In genomic region chr2:199979398-199979797, GRCh38 we compare ENCODE assay signal across 12 cellular contexts. TPM values are rescaled to one million over a fixed set of nuclear protein-coding genes. Genes with fewer than 3 reads are reported as not detected.
DNase-seq lines count a peak whose midpoint lies in the region; ATAC-seq and TF ChIP-seq lines count a peak whose summit lies in the region.
"Had no signal": no experiment of that assay in that cellular context is flagged by ENCODE, and none has a peak within 500 bp of the region (broad histone marks: within the 10 kb centered on the region; RNA-seq: fewer than 3 reads in every experiment).

No MANE protein-coding gene starts in this region.

- H3K27ac ChIP-seq in mesodermal cell (ENCODE audit: low read depth, low read length, severe bottlenecking) (peak overlapping the region; percentile 14), upper lobe of right lung (no peak overlapping the region)

- H3K9me3 Mint-ChIP-seq in activated T-cell treated with anti-CD3 and anti-CD28 coated beads, Interleukin-2, amount 50 U/mL, for 72 hours, result peaks cover 0 to 3% of the 10 kb centered on the region in 2 donors
- H3K9me3 Mint-ChIP-seq: activated T-helper 1 cell treated with anti-CD3 and anti-CD28 coated beads, Interleukin-12 subunit alpha, Interleukin-12 subunit beta, Interleukin-2, Interleukin-4 antibody, amounts not matched to agents 30 ng/mL and 10 ng/mL and 1 ng/mL, durations not matched to agents 14 hours and 24 hours and 36 hours; CD8-positive, alpha-beta memory T cell had no signal

- H3K36me3 ChIP-seq in endocrine pancreas (ENCODE audit: control insufficient read depth, insufficient read depth, low read length), result no peaks in the 10 kb centered on the region
- no peaks in the 10 kb centered on the region for H3K36me3 ChIP-seq in mesodermal cell (ENCODE audit: control insufficient read depth, insufficient read depth, low read length)
- no peaks in the 10 kb centered on the region for H3K36me3 ChIP-seq in upper lobe of right lung
- H3K36me3 ChIP-seq: upper lobe of left lung had no signal

- H3K27ac Mint-ChIP-seq in activated T-cell treated with anti-CD3 and anti-CD28 coated beads, Interleukin-2, amount 50 U/mL, for 72 hours, result peak overlapping the region; percentile 72

- H3K36me3 Mint-ChIP-seq in activated T-cell treated with anti-CD3 and anti-CD28 coated beads, Interleukin-2, amount 50 U/mL, for 72 hours (ENCODE audit: insufficient read depth in 2 of 2), result peaks cover 5 to 6% of the 10 kb centered on the region in 2 donors

- H3K4me3 Mint-ChIP-seq in activated T-cell treated with anti-CD3 and anti-CD28 coated beads, Interleukin-2, amount 50 U/mL, for 72 hours, result peak overlapping the region in 1 of 2 donors; percentile 79
- H3K4me3 Mint-ChIP-seq: activated T-helper 1 cell treated with anti-CD3 and anti-CD28 coated beads, Interleukin-12 subunit alpha, Interleukin-12 subunit beta, Interleukin-2, Interleukin-4 antibody, amounts not matched to agents 30 ng/mL and 10 ng/mL and 1 ng/mL, durations not matched to agents 14 hours and 24 hours and 36 hours; CD8-positive, alpha-beta memory T cell had no signal

- TF ChIP-seq CTCF in upper lobe of right lung (IDR thresholded peaks at IDR 0.05), result no peak

- H3K27me3 ChIP-seq in endocrine pancreas (ENCODE audit: control insufficient read depth, insufficient read depth, low read length) (no peaks in the 10 kb centered on the region), upper lobe of right lung (no peaks in the 10 kb centered on the region)
- H3K27me3 ChIP-seq: upper lobe of left lung had no signal

- H3K4me1 Mint-ChIP-seq in activated T-cell treated with anti-CD3 and anti-CD28 coated beads, Interleukin-2, amount 50 U/mL, for 72 hours (ENCODE audit: low read depth), result peaks cover 34% of the 10 kb centered on the region

- intact Hi-C loops in upper lobe of right lung (cut with DNase I), result no loop called here

- no peaks in the 10 kb centered on the region for H3K27me3 Mint-ChIP-seq in activated T-cell treated with anti-CD3 and anti-CD28 coated beads, Interleukin-2, amount 50 U/mL, for 72 hours (ENCODE audit: low read depth)
- H3K27me3 Mint-ChIP-seq: CD8-positive, alpha-beta memory T cell had no signal

- no peak overlapping the region for H3K9ac ChIP-seq in endocrine pancreas (ENCODE audit: control insufficient read depth, insufficient read depth, low read length)

- no peak for DNase-seq in activated T-cell treated with anti-CD3 and anti-CD28 coated beads, Interleukin-2, amount 50 U/mL, for 72 hours
- DNase-seq in activated T-cell treated with anti-CD3 and anti-CD28 coated beads for 4 hours, result no peak
- DNase-seq in upper lobe of right lung, result no peak
- DNase-seq in activated T-cell treated with anti-CD3 and anti-CD28 coated beads, Interleukin-2, amount 50 U/mL, for 48 hours, result no peak
- no peak for DNase-seq in SIG-M5 (lab: John Stamatoyannopoulos, UW)
- no peak for DNase-seq in NCI-H146 (lab: John Stamatoyannopoulos, UW)
- DNase-seq: cortex of kidney had no signal

- no peak for ATAC-seq in activated T-cell treated with anti-CD3 and anti-CD28 coated beads, Interleukin-2, amount 50 U/mL, for 72 hours (replicated peaks in 1 of 2)
- ATAC-seq in upper lobe of right lung, result peak; percentile 51

- 100% methylated on average over 2 of the region's 5 CpGs; no CpG with 5 or more reads in 1 of the 2 experiments for WGBS in mesodermal cell (ENCODE audit: insufficient coverage in 2 of 2), 2 experiments

- peak overlapping the region; percentile 28 for H3K4me3 ChIP-seq in endocrine pancreas (ENCODE audit: control insufficient read depth, insufficient read depth, low read length)
- no peak overlapping the region for H3K4me3 ChIP-seq in mesodermal cell (ENCODE audit: extremely low read depth, insufficient read depth, low read length, poor library complexity, severe bottlenecking)
- H3K4me3 ChIP-seq in upper lobe of right lung, result no peak overlapping the region
- H3K4me3 ChIP-seq: upper lobe of left lung had no signal

- no peaks in the 10 kb centered on the region for H3K9me3 ChIP-seq in endocrine pancreas (ENCODE audit: control insufficient read depth, low read length)
- no peaks in the 10 kb centered on the region for H3K9me3 ChIP-seq in mesodermal cell (ENCODE audit: control insufficient read depth, low read length)
- H3K9me3 ChIP-seq in upper lobe of right lung, result no peaks in the 10 kb centered on the region
- H3K9me3 ChIP-seq: upper lobe of left lung had no signal

- H3K4me1 ChIP-seq in endocrine pancreas (ENCODE audit: control insufficient read depth, insufficient read depth, low read length), result no peaks in the 10 kb centered on the region
- peaks cover 15% of the 10 kb centered on the region for H3K4me1 ChIP-seq in mesodermal cell (ENCODE audit: control insufficient read depth, insufficient read depth, low read length, poor library complexity, severe bottlenecking)
- H3K4me1 ChIP-seq in upper lobe of right lung, result peaks cover 4% of the 10 kb centered on the region

RNA-seq across cellular contexts. Expression of gene MAIP1, which starts 24.0 kb away (rescaled TPM):
- 10 to 100 TPM; 30.4 to 34.6 TPM for total RNA-seq in activated T-cell treated with anti-CD3 and anti-CD28 coated beads, Interleukin-2, amount 50 U/mL, for 72 hours
- polyA plus RNA-seq in mesodermal cell (2013, experiment 1 of 2), result 21.4 TPM
- polyA plus RNA-seq in mesodermal cell (2013, experiment 2 of 2), result 25.6 TPM
- 13.1 TPM for total RNA-seq in upper lobe of right lung

RNA-seq across cellular contexts. Expression of gene TYW5, which starts 24.1 kb away (rescaled TPM):
- total RNA-seq in activated T-cell treated with anti-CD3 and anti-CD28 coated beads, Interleukin-2, amount 50 U/mL, for 72 hours, result 10 to 100 TPM; 13.3 to 14.7 TPM
- polyA plus RNA-seq in mesodermal cell (2013, experiment 1 of 2), result 8.3 TPM
- polyA plus RNA-seq in mesodermal cell (2013, experiment 2 of 2), result 7.8 TPM
- 7.5 TPM for total RNA-seq in upper lobe of right lung
